In the genomic region with DNA sequence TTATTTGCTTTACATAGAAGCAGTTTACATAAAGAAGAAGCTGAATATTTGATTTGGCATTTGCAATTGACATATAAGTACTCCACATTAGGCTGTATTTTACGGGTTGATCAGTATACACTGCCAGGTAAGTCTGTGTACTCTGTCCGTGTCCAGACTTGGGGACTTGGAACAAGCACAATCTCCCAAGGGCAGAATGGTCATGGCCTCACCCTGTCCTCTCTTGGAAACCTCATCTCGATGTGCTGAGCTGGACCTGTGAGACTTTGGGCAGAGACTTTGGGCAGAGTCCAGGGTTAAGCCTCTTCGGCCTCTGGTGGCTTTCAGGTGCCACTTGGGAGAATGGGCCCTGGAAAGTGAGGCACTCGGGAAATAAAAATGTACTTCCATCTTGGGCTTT, we compare ENCODE assay signal across 22 cellular contexts.
"Had no signal": no experiment of that assay in that cellular context is flagged by ENCODE, and none has a peak within 500 bp of the region (broad histone marks: within the 10 kb centered on the region; RNA-seq: fewer than 3 reads in every experiment).

No MANE protein-coding gene starts in this region.

- H3K4me1 ChIP-seq: psoas muscle, right lobe of liver, upper lobe of right lung had no signal

- H3K27me3 ChIP-seq: brain microvascular endothelial cell, right lobe of liver, upper lobe of right lung had no signal

- DNase-seq: activated CD4-positive, alpha-beta T cell treated with anti-CD3 and anti-CD28 coated beads, Interleukin-2, amount 50 U/mL, for 1 hour; activated CD4-positive, CD25-positive, alpha-beta regulatory T cell treated with anti-CD3 and anti-CD28 coated beads, Interleukin-2, amount 50 U/mL, for 72 hours; activated CD8-positive, alpha-beta memory T cell treated with anti-CD3 and anti-CD28 coated beads, Interleukin-2, amount 50 U/mL, for 4 hours; activated effector memory CD4-positive, alpha-beta T cell treated with Interleukin-2 at 50 U/mL for 16 hours; activated naive CD4-positive, alpha-beta T cell treated with anti-CD3 and anti-CD28 coated beads, Interleukin-2, amount 10 ng/mL, durations not matched to agents 7 days and 5 days; activated naive CD8-positive, alpha-beta T cell treated with anti-CD3 and anti-CD28 coated beads, Interleukin-2, amount 50 U/mL, for 24 hours; activated T-cell treated with anti-CD3 and anti-CD28 coated beads, Interleukin-2, amount 50 U/mL, for 48 hours; anterior cingulate cortex; brain microvascular endothelial cell; erythroblast; foreskin melanocyte; glutamatergic neuron; hypothalamus; islet precursor cell; naive thymus-derived CD8-positive, alpha-beta T cell; psoas muscle; right lobe of liver; stimulated activated CD4-positive, alpha-beta T cell treated with anti-CD3 and anti-CD28 coated beads, Interleukin-4, amount 100 ng/mL, for 4 hours; upper lobe of right lung had no signal

- H3K27ac ChIP-seq: brain microvascular endothelial cell, coronary artery, psoas muscle, right lobe of liver, thoracic aorta, upper lobe of right lung had no signal

- ATAC-seq: activated naive CD8-positive, alpha-beta T cell treated with anti-CD3 and anti-CD28 coated beads, Interleukin-2, amount 50 U/mL, for 24 hours; naive thymus-derived CD8-positive, alpha-beta T cell; psoas muscle; stimulated activated memory B cell treated with anti-CD40 and anti-IgM and Interleukin-4, amounts not matched to agents 10 μg/mL and 1 μg/mL and 100 μg/mL, for 72 hours; upper lobe of right lung had no signal

- H3K9me3 ChIP-seq: psoas muscle, right lobe of liver, thoracic aorta, upper lobe of right lung had no signal

- H3K36me3 ChIP-seq: brain microvascular endothelial cell, right lobe of liver, thoracic aorta, upper lobe of right lung had no signal

- H3K4me3 ChIP-seq: coronary artery, psoas muscle, right lobe of liver, thoracic aorta, upper lobe of right lung had no signal
